In genomic region chr12:50212071-50212467, GRCh38 we compare ENCODE assay signal across 12 cellular contexts. TPM values are rescaled to one million over a fixed set of nuclear protein-coding genes. Genes with fewer than 3 reads are reported as not detected.
DNase-seq lines count a peak whose midpoint lies in the region; ATAC-seq, FAIRE-seq and TF ChIP-seq lines count a peak whose summit lies in the region.
"Had no signal": no experiment of that assay in that cellular context is flagged by ENCODE, and none has a peak within 500 bp of the region (broad histone marks: within the 10 kb centered on the region; RNA-seq: fewer than 3 reads in every experiment).

No MANE protein-coding gene starts in this region.

- no peak for TF ChIP-seq CTCF in liver (IDR thresholded peaks at IDR 0.05; ENCODE audit: low read depth, low read length, missing input control)
- TF ChIP-seq CTCF in HepG2 (CRISPR knock-in tag; IDR thresholded peaks at IDR 0.05), result no peak
- no peak for TF ChIP-seq CTCF in uterus (IDR thresholded peaks at IDR 0.05)
- TF ChIP-seq CTCF in GM23338 (conservative IDR thresholded peaks at IDR 0.05; ENCODE audit: low read depth in 2 of 2), result no peak

- no peak overlapping the region for H3K27ac Mint-ChIP-seq in GM23338

- H3K9me3 ChIP-seq in liver (ENCODE audit: control insufficient read depth in 4 of 4, low read length in 3 of 4), result no peaks in the 10 kb centered on the region
- H3K9me3 ChIP-seq in HepG2 (ENCODE audit: low read length), result no peaks in the 10 kb centered on the region
- no peaks in the 10 kb centered on the region for H3K9me3 ChIP-seq in adipocyte (ENCODE audit: control insufficient read depth, low read length)
- no peaks in the 10 kb centered on the region for H3K9me3 ChIP-seq in mesodermal cell (ENCODE audit: control insufficient read depth, low read length)
- no peaks in the 10 kb centered on the region for H3K9me3 ChIP-seq in uterus

- POLR2A ChIA-PET in HepG2 (lab: Yijun Ruan, JAX), result no interaction called here

- H4K20me1 ChIP-seq in HepG2 (ENCODE audit: insufficient read depth, low read length), result no peaks in the 10 kb centered on the region
- H4K20me1 ChIP-seq in GM23338 (replicated peaks; ENCODE audit: insufficient read depth), result peaks cover 5% of the 10 kb centered on the region

- peaks cover 11% of the 10 kb centered on the region; the same call in 2 of the 3 replicates for H3K4me1 Mint-ChIP-seq in GM23338

- peaks cover 7% of the 10 kb centered on the region; the same call in 1 of the 3 replicates for H3K36me3 Mint-ChIP-seq in GM23338 (ENCODE audit: low read depth)

- WGBS in liver, result 79% methylated on average over 2 of the region's 2 CpGs
- 95% methylated on average over 2 of the region's 2 CpGs for WGBS in HepG2 (ENCODE audit: low lambda C conversion rate)
- 100% methylated on average over 1 of the region's 2 CpGs; no CpG with 5 or more reads in 1 of the 2 experiments for WGBS in mesodermal cell (ENCODE audit: insufficient coverage in 2 of 2), 2 experiments

- H3K4me2 ChIP-seq in HepG2 (ENCODE audit: low read depth, low read length), result no peak overlapping the region
- no peak overlapping the region for H3K4me2 ChIP-seq in GM23338

- intact Hi-C loops in HepG2 (cut with micrococcal nuclease; ENCODE audit: unreplicated experiment), result no loop called here
- intact Hi-C loops in uterus (cut with DNase I; ENCODE audit: low total_unique reads), result no loop called here

- H3K36me3 ChIP-seq in liver (ENCODE audit: control insufficient read depth in 4 of 4, insufficient read depth in 3 of 4, low read depth in 1 of 4, low read length in 3 of 4) (no peaks in the 10 kb centered on the region), HepG2 (replicated peaks in 1 of 2; ENCODE audit: control insufficient read depth in 1 of 2, insufficient read depth in 2 of 2, low read length in 2 of 2) (no peaks in the 10 kb centered on the region; a peak in 1 of 5 replicates), adipocyte (ENCODE audit: control insufficient read depth, insufficient read depth, low read length, severe bottlenecking) (peaks cover 51% of the 10 kb centered on the region), mesodermal cell (ENCODE audit: control insufficient read depth, insufficient read depth, low read length) (peaks cover 43% of the 10 kb centered on the region), uterus (no peaks in the 10 kb centered on the region), GM23338 (ENCODE audit: insufficient read depth) (no peaks in the 10 kb centered on the region)

- peak overlapping the region; percentile 32 to 34 for H3K27ac ChIP-seq in liver (ENCODE audit: low read depth in 1 of 2, low read length in 2 of 2)
- no peak overlapping the region for H3K27ac ChIP-seq in HepG2 (ENCODE audit: extremely low read length, insufficient read depth, low read length)
- H3K27ac ChIP-seq in mesodermal cell (ENCODE audit: low read depth, low read length, severe bottlenecking), result peak overlapping the region; percentile 62
- peak overlapping the region; percentile 45 to 74 for H3K27ac ChIP-seq in uterus
- no peak overlapping the region for H3K27ac ChIP-seq in GM23338 (ENCODE audit: low read depth)

- no peaks in the 10 kb centered on the region; the same call in 2 of the 3 replicates for H3K9me3 Mint-ChIP-seq in GM23338

- H3K4me1 ChIP-seq in liver (ENCODE audit: control insufficient read depth in 4 of 4, insufficient read depth in 4 of 4, low read length in 3 of 4) (peaks cover 0 to 1% (median 0%) of the 10 kb centered on the region in 4 donors), HepG2 (ENCODE audit: insufficient read depth, low read length) (no peaks in the 10 kb centered on the region), adipocyte (ENCODE audit: control insufficient read depth, insufficient read depth, low read length) (peaks cover 45% of the 10 kb centered on the region), mesodermal cell (ENCODE audit: control insufficient read depth, insufficient read depth, low read length, poor library complexity, severe bottlenecking) (peaks cover 11% of the 10 kb centered on the region), uterus (peaks cover 5 to 7% of the 10 kb centered on the region in 2 donors), GM23338 (ENCODE audit: insufficient read depth) (0 out of 2 replicates have a peak, but pooled peaks cover 16% of the 10 kb centered on the region)

- FAIRE-seq in HepG2 (lab: Jason Lieb, UNC), result no peak
- FAIRE-seq: GM12892 had no signal

- ATAC-seq in HepG2 (no peak), GM23338 (no peak)

- TF ChIP-seq RAD21 in liver (IDR thresholded peaks at IDR 0.05) (no peak), HepG2 (CRISPR knock-in tag; IDR thresholded peaks at IDR 0.05) (no peak)

- H3K79me2 ChIP-seq in HepG2 (ENCODE audit: insufficient read depth, low read length) (no peaks in the 10 kb centered on the region), GM23338 (replicated peaks; ENCODE audit: insufficient read depth) (peaks cover 68% of the 10 kb centered on the region)

- H2AFZ ChIP-seq in HepG2 (ENCODE audit: low read length) (no peak overlapping the region), GM23338 (no peak overlapping the region)

- no peak overlapping the region for H3K4me3 ChIP-seq in liver (ENCODE audit: low read depth in 1 of 3, low read length in 3 of 3)
- H3K4me3 ChIP-seq in HepG2 (replicated peaks in 1 of 3; ENCODE audit: insufficient read depth in 1 of 3, low read depth in 2 of 3, low read length in 3 of 3), result no peak overlapping the region
- peak overlapping the region; percentile 57 for H3K4me3 ChIP-seq in adipocyte (ENCODE audit: low read length)
- H3K4me3 ChIP-seq in mesodermal cell (ENCODE audit: extremely low read depth, insufficient read depth, low read length, poor library complexity, severe bottlenecking), result no peak overlapping the region
- no peak overlapping the region for H3K4me3 ChIP-seq in uterus
- H3K4me3 ChIP-seq in GM23338, result no peak overlapping the region
- H3K4me3 ChIP-seq: lung had no signal

- no peaks in the 10 kb centered on the region for H3F3A ChIP-seq in GM23338 (replicated peaks; ENCODE audit: low read depth)

- no peaks in the 10 kb centered on the region for H3K27me3 ChIP-seq in liver (ENCODE audit: control insufficient read depth in 4 of 4, insufficient read depth in 4 of 4, low read length in 3 of 4)
- no peaks in the 10 kb centered on the region for H3K27me3 ChIP-seq in HepG2 (ENCODE audit: control insufficient read depth in 1 of 2, insufficient read depth in 2 of 2, low read length in 2 of 2)
- H3K27me3 ChIP-seq in adipocyte (replicated peaks; ENCODE audit: control insufficient read depth, insufficient read depth, low read length), result no peaks in the 10 kb centered on the region
- H3K27me3 ChIP-seq in uterus, result no peaks in the 10 kb centered on the region
- H3K27me3 ChIP-seq in GM23338 (ENCODE audit: insufficient read depth), result no peaks in the 10 kb centered on the region

- no peak for DNase-seq in HepG2 (ENCODE audit: low spot score)
- DNase-seq in adipocyte (ENCODE audit: low read depth), result no peak
- no peak for DNase-seq in uterus
- no peak for DNase-seq in mesenteric fat pad (ENCODE audit: low spot score)
- no peak for DNase-seq in GM23338 (ENCODE audit: low spot score)
- no peak for DNase-seq in NCI-H187 (lab: John Stamatoyannopoulos, UW)
- DNase-seq: activated effector memory CD4-positive, alpha-beta T cell treated with anti-CD3 and anti-CD28 coated beads, Interleukin-2, amount 50 U/mL, for 16 hours; NCI-H446 treated with DMSO at 0.1 percent for 48 hours had no signal

- H3K9me2 ChIP-seq in GM23338 (ENCODE audit: insufficient read depth), result no peaks in the 10 kb centered on the region

- in situ Hi-C loops in HepG2 (cut with HindIII; ENCODE audit: extremely low pct_ligation_motif_present, low pct_unique_long_range_greater_than_20kb), result no loop called here

- no peak for TF ChIP-seq EP300 in HepG2 (IDR thresholded peaks at IDR 0.05; ENCODE audit: low read depth in 2 of 2, low read length in 2 of 2)
- TF ChIP-seq EP300 in HepG2 (CRISPR knock-in tag; IDR thresholded peaks at IDR 0.05; ENCODE audit: borderline replicate concordance), result no peak

- H3K9ac ChIP-seq in liver (ENCODE audit: low read depth in 1 of 2, low read length in 2 of 2) (peak overlapping the region in 1 of 2 donors; percentile 13), HepG2 (ENCODE audit: insufficient read depth, low read depth, low read length) (no peak overlapping the region), adipocyte (ENCODE audit: low read length) (peak overlapping the region; percentile 59)

- CTCF ChIA-PET in HepG2 (lab: Yijun Ruan, JAX; ENCODE audit: low intra/inter-chr PET ratio, low total read pairs), result interaction anchor here (1.3 kb wide), 1 partner anchor 102 kb away, joined by 3 read pairs; no protein-coding TSS in a partner anchor

- no peak overlapping the region for H3K4me3 Mint-ChIP-seq in GM23338

- H3K27me3 Mint-ChIP-seq in GM23338 (ENCODE audit: insufficient read depth, low read depth, poor library complexity), result peaks cover 2% of the 10 kb centered on the region

- BruUV-seq in HepG2 (replicated peaks; lab: Mats Ljungman, UMichigan), result no TSS peak

- TF ChIP-seq POLR2A in HepG2 (IDR thresholded peaks at IDR 0.05; ENCODE audit: insufficient read depth in 1 of 2, low read depth in 2 of 2, low read length in 2 of 2) (no peak), uterus (IDR thresholded peaks at IDR 0.05) (no peak)

RNA-seq across cellular contexts. Expression of gene CERS5, which starts 44.9 kb away (rescaled TPM):
- 10 to 100 TPM in 1 of 2 donors, 1 to 10 TPM in 1; 6.9 to 16.2 TPM for total RNA-seq in liver
- polyA plus RNA-seq in liver, result 1 to 10 TPM; 7.3 to 9.1 TPM
- 15.3 and 22.3 TPM in 2 replicates for total RNA-seq in HepG2 (2016; rRNA removed; fragmentation: Illumina TruSeq; extraction: Trizol)
- 10.3 and 12.1 TPM in 2 replicates for total RNA-seq in HepG2 (2016; cell fraction: cytosol; rRNA removed; fragmentation: Illumina TruSeq; extraction: Trizol; ENCODE audit: low read depth)
- total RNA-seq in HepG2 (2016; cell fraction: insoluble cytoplasmic fraction; rRNA removed; fragmentation: Illumina TruSeq; extraction: Trizol), result 13.6 and 22.8 TPM in 2 replicates
- total RNA-seq in HepG2 (2016; cell fraction: membrane; rRNA removed; fragmentation: Illumina TruSeq; extraction: Trizol), result 18.3 and 19.2 TPM in 2 replicates
- 34.1 and 37.5 TPM in 2 replicates for total RNA-seq in HepG2 (2016; cell fraction: nucleus; rRNA removed; fragmentation: Illumina TruSeq; extraction: Trizol)
- polyA plus RNA-seq in HepG2 (2011; rRNA removed), result 37.5 and 48.8 TPM in 2 replicates
- 24.8 and 42.9 TPM in 2 replicates for polyA plus RNA-seq in HepG2 (2011; cell fraction: cytosol; rRNA removed)
- 37.4 and 42.7 TPM in 2 replicates for polyA plus RNA-seq in HepG2 (2011; cell fraction: nucleus; rRNA removed)
- polyA plus RNA-seq in HepG2 (2012), result 18.5 and 22.9 TPM in 2 replicates
- polyA plus RNA-seq in HepG2 (2016; cell fraction: cytosol; fragmentation: Illumina TruSeq; extraction: Trizol; ENCODE audit: low read depth), result 11.3 and 11.6 TPM in 2 replicates
- 16.0 and 16.6 TPM in 2 replicates for polyA plus RNA-seq in HepG2 (2016; cell fraction: insoluble cytoplasmic fraction; fragmentation: Illumina TruSeq; extraction: Trizol; ENCODE audit: low read depth)
- 17.8 and 18.4 TPM in 2 replicates for polyA plus RNA-seq in HepG2 (2016; cell fraction: membrane; fragmentation: Illumina TruSeq; extraction: Trizol; ENCODE audit: low read depth)
- 69.6 and 73.1 TPM in 2 replicates for polyA plus RNA-seq in HepG2 (2016; cell fraction: nucleus; fragmentation: Illumina TruSeq; extraction: Trizol; ENCODE audit: insufficient read depth, low read depth)
- 54.7 and 68.3 TPM in 2 replicates for polyA minus RNA-seq in HepG2 (2011; rRNA and poly(A)+ RNA removed; ENCODE audit: low replicate concordance)
- polyA minus RNA-seq in HepG2 (2011; cell fraction: cytosol; rRNA and poly(A)+ RNA removed), result 16.2 and 19.3 TPM in 2 replicates
- 29.5 and 31.8 TPM in 2 replicates for polyA minus RNA-seq in HepG2 (2011; cell fraction: nucleus; rRNA and poly(A)+ RNA removed)
- 45.0 TPM for polyA plus RNA-seq in mesodermal cell (2013, experiment 1 of 2)
- 42.5 TPM for polyA plus RNA-seq in mesodermal cell (2013, experiment 2 of 2)
- total RNA-seq in uterus, result 10 to 100 TPM in 3 of 4 donors, 1 to 10 TPM in 1; 9.1 to 73.9 (median 40.5) TPM
- total RNA-seq in mesenteric fat pad, result 46.5 TPM
- 50.2 and 56.5 TPM in 2 replicates for total RNA-seq in GM23338 (2014; rRNA removed; shearing (Covaris generic))
- polyA plus RNA-seq in GM23338 (2016; fragmentation: Nextera tagmentation; extraction: Ambion mirVana), result 42.7 and 45.4 TPM in 2 replicates

Comparison
In these comparisons a context has a peak if more than half of its experiments do, and no peak if none do; other contexts are left out.
1. H3K27ac ChIP-seq: peak in liver (2 of 2), mesodermal cell (single experiment) and uterus (2 of 2); none in HepG2 (single experiment) and GM23338 (single experiment).